9 cellular contexts compared by ENCODE assay signal in genomic region chr4:1194028-1194900, GRCh38. TPM values are rescaled to one million over a fixed set of nuclear protein-coding genes. Genes with fewer than 3 reads are reported as not detected.
A peak's percentile ranks its signal among the peaks of the same experiment; 100 is the strongest.
DNase-seq lines count a peak whose midpoint lies in the region; ATAC-seq and TF ChIP-seq lines count a peak whose summit lies in the region.
"Had no signal": no experiment of that assay in that cellular context is flagged by ENCODE, and none has a peak within 500 bp of the region (broad histone marks: within the 10 kb centered on the region; RNA-seq: fewer than 3 reads in every experiment).

No MANE protein-coding gene starts in this region.

- peak; percentile 78 for DNase-seq in DMS53 (lab: John Stamatoyannopoulos, UW)
- no peak for DNase-seq in WERI-Rb-1
- DNase-seq in cardiac muscle cell (ENCODE audit: low read depth in 1 of 2, low spot score in 1 of 2) = peak in 1 of 2 donors; percentile 79
- peak; percentile 79 for DNase-seq in sciatic nerve (ENCODE audit: low spot score)
- DNase-seq in activated T-cell treated with anti-CD3 and anti-CD28 coated beads for 4 hours = no peak
- DNase-seq in MV-4-11 (lab: John Stamatoyannopoulos, UW) = no peak

- peak overlapping the region; percentile 51 for H3K27ac ChIP-seq in WERI-Rb-1
- no peak overlapping the region for H3K27ac ChIP-seq in cardiac muscle cell

- no peaks in the 10 kb centered on the region for H3K4me1 ChIP-seq in cardiac muscle cell (ENCODE audit: low read depth)

- H3K4me3 ChIP-seq in WERI-Rb-1 (ENCODE audit: low read depth, low read length) (no peak overlapping the region), cardiac muscle cell (no peak overlapping the region)

- H3K36me3 ChIP-seq in WERI-Rb-1 (no peaks in the 10 kb centered on the region), cardiac muscle cell (no peaks in the 10 kb centered on the region)

- intact Hi-C loops in sciatic nerve (cut with DNase I) = no loop called here

- H3K9me3 ChIP-seq in WERI-Rb-1 (ENCODE audit: severe bottlenecking) (peaks cover 8% of the 10 kb centered on the region), cardiac muscle cell (ENCODE audit: low read depth) (no peaks in the 10 kb centered on the region)

- H3K27me3 ChIP-seq in WERI-Rb-1 (ENCODE audit: insufficient read depth, low read depth, severe bottlenecking) = no peaks in the 10 kb centered on the region
- no peaks in the 10 kb centered on the region for H3K27me3 ChIP-seq in cardiac muscle cell

- ATAC-seq in sciatic nerve = peak; percentile 4
- no peak for ATAC-seq in GM21723 (IDR thresholded peaks at IDR 0.05; ENCODE audit: unreplicated experiment)
- no peak for ATAC-seq in HG02759 (IDR thresholded peaks at IDR 0.05; ENCODE audit: unreplicated experiment)
- ATAC-seq: Panc1 had no signal

- TF ChIP-seq CTCF in WERI-Rb-1 (IDR thresholded peaks at IDR 0.05; ENCODE audit: low read depth, low read length) = no peak
- peak; percentile 12 for TF ChIP-seq CTCF in cardiac muscle cell (IDR thresholded peaks at IDR 0.05; ENCODE audit: low read depth, low read length)

RNA-seq across cellular contexts. Expression of gene SPON2, which starts 21.9 kb away (rescaled TPM):
- total RNA-seq in cardiac muscle cell (0.12 and 0.42 TPM in 2 replicates), sciatic nerve (35.6 TPM)
- 0.98 and 1.2 TPM in 2 replicates for polyA plus RNA-seq in cardiac muscle cell

RNA-seq across cellular contexts. Expression of gene CTBP1, which starts 54.7 kb away (rescaled TPM):
- total RNA-seq in cardiac muscle cell (321 and 431 TPM in 2 replicates), sciatic nerve (143 TPM)
- 152 and 174 TPM in 2 replicates for polyA plus RNA-seq in cardiac muscle cell

Comparison
In these comparisons a context has a peak if more than half of its experiments do, and no peak if none do; other contexts are left out.
1. DNase-seq: peak in DMS53 (single experiment) and sciatic nerve (single experiment); none in WERI-Rb-1 (single experiment), activated T-cell treated with anti-CD3 and anti-CD28 coated beads for 4 hours (single experiment) and MV-4-11 (single experiment).
2. RNA of gene SPON2, which starts 21.9 kb away (total RNA-seq): 35.6 TPM in sciatic nerve (single experiment); 0.12 to 0.42 TPM in cardiac muscle cell; every median in the first group is over 10 times any median in the second.